1 cellular context compared by ENCODE assay signal in genomic region chr2:127324635-127325034, GRCh38.
TF ChIP-seq lines count a peak whose summit lies in the region.

No MANE protein-coding gene starts in this region.

TF ChIP-seq in K562, 482 proteins besides CTCF, POLR2A, EP300 and RAD21 (continued from another document):
- TF ChIP-seq SMC3 (conservative IDR thresholded peaks at IDR 0.05; ENCODE audit: insufficient read depth, low read depth, low read length) (peak; percentile 39; the same call in 1 of the 2 replicates), DEAF1 (CRISPR knock-in tag; IDR thresholded peaks at IDR 0.05) (peak; percentile 54; the same call in 1 of the 2 replicates), ZNF24 (IDR thresholded peaks at IDR 0.05) (no peak)
